Comparison of ENCODE assay signal across 26 cellular contexts in the genomic region with DNA sequence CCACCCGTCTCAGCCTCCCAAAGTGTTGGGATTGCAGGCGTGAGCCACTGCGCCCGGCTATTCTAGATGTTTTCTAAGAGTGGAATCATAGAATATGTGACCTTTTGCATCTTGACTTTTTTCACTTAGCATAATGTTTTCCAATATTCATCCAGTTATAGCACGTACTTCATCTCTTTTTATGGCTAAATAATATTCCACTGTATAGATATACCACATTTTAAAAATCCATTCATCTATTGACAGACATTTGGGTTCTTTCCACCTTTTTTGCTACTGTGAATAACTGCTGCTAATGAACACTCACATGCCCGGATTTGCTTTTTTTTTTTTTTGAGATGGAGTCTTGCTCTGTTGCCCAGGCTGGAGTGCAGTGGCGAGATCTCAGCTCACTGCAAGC. TPM values are rescaled to one million over a fixed set of nuclear protein-coding genes. Genes with fewer than 3 reads are reported as not detected.
"Had no signal": no experiment of that assay in that cellular context is flagged by ENCODE, and none has a peak within 500 bp of the region (broad histone marks: within the 10 kb centered on the region; RNA-seq: fewer than 3 reads in every experiment).

No MANE protein-coding gene starts in this region.

- ATAC-seq: activated CD4-positive, alpha-beta T cell treated with anti-CD3 and anti-CD28 coated beads for 36 hours; T-helper 17 cell had no signal

- H3K4me3 Mint-ChIP-seq: activated CD4-positive, alpha-beta memory T cell treated with anti-CD3 and anti-CD28 coated beads, Interleukin-2, amount 10 ng/mL, durations not matched to agents 7 days and 5 days; activated CD4-positive, alpha-beta T cell treated with anti-CD3 and anti-CD28 coated beads for 36 hours; activated naive CD4-positive, alpha-beta T cell treated with anti-CD3 and anti-CD28 coated beads for 36 hours; activated naive CD8-positive, alpha-beta T cell treated with anti-CD3 and anti-CD28 coated beads, Interleukin-2, amount 10 ng/mL, durations not matched to agents 7 days and 5 days; T-helper 17 cell had no signal

- DNase-seq: activated CD4-positive, alpha-beta memory T cell treated with anti-CD3 and anti-CD28 coated beads, Interleukin-2, amount 10 ng/mL, durations not matched to agents 7 days and 5 days; activated CD4-positive, alpha-beta T cell treated with anti-CD3 and anti-CD28 coated beads for 36 hours; activated CD4-positive, alpha-beta T cell treated with anti-CD3 and anti-CD28 coated beads, Interleukin-2, amount 50 U/mL, for 1 hour; activated effector memory CD4-positive, alpha-beta T cell treated with Interleukin-2 at 50 U/mL for 16 hours; activated naive CD4-positive, alpha-beta T cell treated with anti-CD3 and anti-CD28 coated beads for 36 hours; activated naive CD8-positive, alpha-beta T cell treated with anti-CD3 and anti-CD28 coated beads, Interleukin-2, amount 10 ng/mL, durations not matched to agents 7 days and 5 days; activated T-cell treated with anti-CD3 and anti-CD28 coated beads for 4 hours; adrenal gland; anterior cingulate cortex; central memory CD4-positive, alpha-beta T cell; NCI-H1092; NCI-H1417; NCI-H1930; NCI-H2171; NCI-H2227 treated with DMSO at 0.1 percent for 48 hours; NCI-H446 treated with DMSO at 0.1 percent for 48 hours; NCI-H524 treated with DMSO at 0.1 percent for 48 hours; NCI-H748 treated with DMSO at 0.1 percent for 48 hours; SW 1271; T-helper 17 cell had no signal

- H3K9ac ChIP-seq: KMS-11 had no signal

- H3K27ac ChIP-seq: adrenal gland, KMS-11, SK-N-MC, VCaP had no signal

- H3K9me3 Mint-ChIP-seq: activated CD4-positive, alpha-beta memory T cell treated with anti-CD3 and anti-CD28 coated beads, Interleukin-2, amount 10 ng/mL, durations not matched to agents 7 days and 5 days; activated naive CD4-positive, alpha-beta T cell treated with anti-CD3 and anti-CD28 coated beads for 36 hours; activated naive CD8-positive, alpha-beta T cell treated with anti-CD3 and anti-CD28 coated beads, Interleukin-2, amount 10 ng/mL, durations not matched to agents 7 days and 5 days had no signal

- H3K27me3 Mint-ChIP-seq: activated CD4-positive, alpha-beta T cell treated with anti-CD3 and anti-CD28 coated beads for 36 hours had no signal

- H3K4me3 ChIP-seq: adrenal gland, SK-N-MC had no signal

- H3K9me3 ChIP-seq: adrenal gland had no signal

- H3K4me2 ChIP-seq: KMS-11 had no signal

- FAIRE-seq: bronchial epithelial cell had no signal

- H3K36me3 ChIP-seq: adrenal gland had no signal

- H3K27me3 ChIP-seq: adrenal gland had no signal

- H3K27ac Mint-ChIP-seq: activated CD4-positive, alpha-beta memory T cell treated with anti-CD3 and anti-CD28 coated beads, Interleukin-2, amount 10 ng/mL, durations not matched to agents 7 days and 5 days; activated CD4-positive, alpha-beta T cell treated with anti-CD3 and anti-CD28 coated beads for 36 hours; activated naive CD4-positive, alpha-beta T cell treated with anti-CD3 and anti-CD28 coated beads for 36 hours; activated naive CD8-positive, alpha-beta T cell treated with anti-CD3 and anti-CD28 coated beads, Interleukin-2, amount 10 ng/mL, durations not matched to agents 7 days and 5 days; T-helper 17 cell had no signal

RNA-seq across cellular contexts. Expression of a gene that starts 9.7 kb away (rescaled TPM):
- total RNA-seq: T-helper 17 cell had no signal

RNA-seq across cellular contexts. Expression of a gene that starts 22.7 kb away (rescaled TPM):
- total RNA-seq: activated CD4-positive, alpha-beta memory T cell treated with anti-CD3 and anti-CD28 coated beads, Interleukin-2, amount 10 ng/mL, durations not matched to agents 7 days and 5 days; activated naive CD8-positive, alpha-beta T cell treated with anti-CD3 and anti-CD28 coated beads, Interleukin-2, amount 10 ng/mL, durations not matched to agents 7 days and 5 days; MCF 10A; RPMI7951; T-helper 17 cell had no signal
